Comparison of ENCODE assay signal across 31 cellular contexts in the genomic region with DNA sequence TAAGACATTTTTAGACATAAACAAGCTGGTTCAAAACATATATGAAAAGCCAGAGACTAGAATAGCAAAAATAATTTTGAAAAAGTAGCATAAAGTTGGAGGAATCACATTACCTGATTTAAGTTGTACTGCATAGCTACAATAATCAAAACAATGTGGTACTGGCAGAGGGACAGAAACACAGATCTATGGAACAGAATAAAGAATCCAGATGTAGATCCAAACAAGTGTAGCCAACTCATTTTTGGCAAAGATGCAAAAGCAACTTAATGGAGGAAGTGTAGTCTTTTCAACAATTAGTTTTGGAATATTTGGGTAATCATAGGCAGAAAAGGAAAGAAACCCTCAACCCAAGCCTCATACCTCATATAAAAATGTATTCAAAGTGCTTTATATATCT.
"Had no signal": no experiment of that assay in that cellular context is flagged by ENCODE, and none has a peak within 500 bp of the region (broad histone marks: within the 10 kb centered on the region; RNA-seq: fewer than 3 reads in every experiment).

No MANE protein-coding gene starts in this region.

- DNase-seq: activated B cell treated with CpG ODN at 0.5 μM for 24 hours; activated CD4-positive, alpha-beta memory T cell treated with anti-CD3 and anti-CD28 coated beads for 36 hours; activated CD4-positive, alpha-beta T cell treated with anti-CD3 and anti-CD28 coated beads for 4 hours; activated CD4-positive, alpha-beta T cell treated with anti-CD3 and anti-CD28 coated beads, Interleukin-2, amount 50 U/mL, for 1 hour; activated CD4-positive, CD25-positive, alpha-beta regulatory T cell treated with anti-CD3 and anti-CD28 coated beads, Interleukin-2, amount 50 U/mL, for 72 hours; activated CD8-positive, alpha-beta memory T cell treated with anti-CD3 and anti-CD28 coated beads, Interleukin-2, amount 50 U/mL, for 4 hours; activated gamma-delta T cell treated with Interleukin-2 at 50 U/mL for 16 hours; activated naive CD4-positive, alpha-beta T cell treated with anti-CD3 and anti-CD28 coated beads for 36 hours; activated T-cell treated with anti-CD3 and anti-CD28 coated beads for 4 hours; activated T-cell treated with anti-CD3 and anti-CD28 coated beads, Interleukin-2, amount 50 U/mL, for 4 hours; anterior cingulate cortex; Kasumi-1; KG1; MG63; NCI-H1048; NCI-H1436 treated with DMSO at 0.1 percent for 48 hours; NCI-H1694 treated with DMSO at 0.1 percent for 48 hours; NCI-H2029; NCI-H2171; NCI-H510A; NCI-H526; NCI-H748 treated with DMSO at 0.1 percent for 48 hours; NK-92 treated with Interleukin-12 subunit alpha and Interleukin-12 subunit beta, amount 100 ng/mL, for 24 hours; PC-3; Peyer's patch; SIG-M5 had no signal

- H3K36me3 ChIP-seq: cardiac muscle cell, MG63, Peyer's patch had no signal

- H3K27me3 ChIP-seq: cardiac muscle cell, MG63, Peyer's patch had no signal

- FAIRE-seq: TTC549 had no signal

- H3K27ac ChIP-seq: cardiac muscle cell, Peyer's patch, RWPE1 had no signal

- H3K9me3 ChIP-seq: Peyer's patch had no signal

- H3K4me1 ChIP-seq: Peyer's patch had no signal

- ATAC-seq: activated naive CD4-positive, alpha-beta T cell treated with anti-CD3 and anti-CD28 coated beads, Interleukin-2, amount 50 U/mL, for 72 hours; activated T-cell treated with anti-CD3 and anti-CD28 coated beads, Interleukin-2, amount 50 U/mL, for 4 hours; PC-3; Right ventricle myocardium inferior had no signal

- H3K4me3 ChIP-seq: cardiac muscle cell, MG63, Peyer's patch had no signal
